In the genomic region with DNA sequence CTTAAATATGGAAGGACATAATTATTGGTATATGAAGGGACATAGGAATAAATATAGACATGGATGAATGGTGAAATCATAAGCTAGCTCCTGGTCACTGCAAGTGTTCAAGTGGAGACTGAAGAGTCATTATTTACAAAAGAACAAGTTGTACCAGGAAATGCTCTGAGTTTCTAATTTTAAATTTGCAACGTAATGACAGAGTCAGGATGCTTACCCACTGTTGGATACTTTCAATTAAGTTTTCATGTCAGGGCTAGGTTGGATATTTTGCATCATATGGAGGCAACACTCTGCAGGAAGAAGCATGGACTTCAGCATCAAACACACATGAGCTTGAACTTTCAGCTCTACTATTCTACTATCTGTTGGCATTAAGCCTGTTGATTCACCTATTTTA, we compare ENCODE assay signal across 14 cellular contexts.
DNase-seq lines count a peak whose midpoint lies in the region; ATAC-seq and TF ChIP-seq lines count a peak whose summit lies in the region.
"Had no signal": no experiment of that assay in that cellular context is flagged by ENCODE, and none has a peak within 500 bp of the region (broad histone marks: within the 10 kb centered on the region; RNA-seq: fewer than 3 reads in every experiment).

No MANE protein-coding gene starts in this region.

- H2AFZ ChIP-seq in neuronal stem cell (ENCODE audit: low read length), result no peak overlapping the region

- H3K4ac ChIP-seq in mesendoderm (ENCODE audit: low read depth, low read length) (no peak overlapping the region), neuronal stem cell (ENCODE audit: low read length) (no peak overlapping the region)

- H3K36me3 ChIP-seq in lower lobe of right lung (no peaks in the 10 kb centered on the region), mesendoderm (ENCODE audit: control insufficient read depth, insufficient read depth, low read length) (no peaks in the 10 kb centered on the region), neuronal stem cell (replicated peaks in 1 of 2; ENCODE audit: control insufficient read depth in 2 of 2, insufficient read depth in 2 of 2, low read length in 2 of 2) (no peaks in the 10 kb centered on the region)

- intact Hi-C loops in lower lobe of right lung (cut with DNase I), result no loop called here

- no peak overlapping the region for H3K14ac ChIP-seq in neuronal stem cell (ENCODE audit: low read length)

- H4K91ac ChIP-seq in neuronal stem cell (ENCODE audit: low read depth, low read length, poor library complexity), result no peak overlapping the region

- H3K27me3 ChIP-seq in lower lobe of right lung (ENCODE audit: low read depth) (no peaks in the 10 kb centered on the region), mesendoderm (ENCODE audit: insufficient read depth, low read length, poor library complexity) (no peaks in the 10 kb centered on the region), neuronal stem cell (ENCODE audit: control insufficient read depth in 3 of 3, insufficient read depth in 3 of 3, low read depth in 1 of 3, low read length in 3 of 3) (no peaks in the 10 kb centered on the region)
- H3K27me3 ChIP-seq: dorsolateral prefrontal cortex had no signal

- H3K18ac ChIP-seq in mesendoderm (ENCODE audit: low read length) (no peak overlapping the region), neuronal stem cell (ENCODE audit: low read length) (no peak overlapping the region)

- no CpG with 5 or more reads among the region's 1 CpG for WGBS in mesendoderm (ENCODE audit: extremely low coverage, insufficient coverage, low lambda C conversion rate)
- WGBS in neuronal stem cell (ENCODE audit: extremely low coverage in 2 of 2, insufficient read length in 2 of 2, insufficient replicate concordance in 1 of 2), 2 donors, result no CpG with 5 or more reads among the region's 1 CpG

- H3K79me2 ChIP-seq in mesendoderm (ENCODE audit: control insufficient read depth, insufficient read depth, low read length), result no peaks in the 10 kb centered on the region

- H3K9me3 ChIP-seq in lower lobe of right lung (no peaks in the 10 kb centered on the region), neuronal stem cell (replicated peaks in 1 of 2; ENCODE audit: control insufficient read depth in 2 of 2, insufficient read depth in 1 of 2, low read depth in 1 of 2, low read length in 2 of 2) (no peaks in the 10 kb centered on the region)

- H3K23ac ChIP-seq in mesendoderm (ENCODE audit: low read length), result no peak overlapping the region
- no peak overlapping the region for H3K23ac ChIP-seq in neuronal stem cell (ENCODE audit: low read depth, low read length, poor library complexity)

- H3K9ac ChIP-seq in mesendoderm (ENCODE audit: low read length) (no peak overlapping the region), neuronal stem cell (ENCODE audit: low read depth, low read length, poor library complexity) (no peak overlapping the region)

- no peak overlapping the region for H2BK12ac ChIP-seq in neuronal stem cell (ENCODE audit: low read length)

- H2BK120ac ChIP-seq in mesendoderm (ENCODE audit: low read depth, low read length) (no peak overlapping the region), neuronal stem cell (ENCODE audit: low read depth, low read length) (no peak overlapping the region)

- H2AK5ac ChIP-seq in mesendoderm (ENCODE audit: low read length) (no peak overlapping the region), neuronal stem cell (ENCODE audit: low read depth, low read length) (no peak overlapping the region)

- H2BK5ac ChIP-seq in mesendoderm (ENCODE audit: low read length) (no peak overlapping the region), neuronal stem cell (ENCODE audit: low read length) (no peak overlapping the region)

- H4K5ac ChIP-seq in mesendoderm (ENCODE audit: low read length), result no peak overlapping the region

- TF ChIP-seq CTCF in coronary artery (IDR thresholded peaks at IDR 0.05), result no peak
- TF ChIP-seq CTCF in lower lobe of right lung (IDR thresholded peaks at IDR 0.05), result no peak

- no peak overlapping the region for H3K56ac ChIP-seq in mesendoderm (ENCODE audit: low read length)

- H3K79me1 ChIP-seq in mesendoderm (ENCODE audit: low read length) (no peaks in the 10 kb centered on the region), neuronal stem cell (ENCODE audit: low read depth, low read length) (no peaks in the 10 kb centered on the region)

- H3K4me1 ChIP-seq in lower lobe of right lung, result no peaks in the 10 kb centered on the region
- no peaks in the 10 kb centered on the region for H3K4me1 ChIP-seq in mesendoderm (ENCODE audit: control insufficient read depth, low read depth, low read length)
- H3K4me1 ChIP-seq in neuronal stem cell (ENCODE audit: control insufficient read depth in 2 of 2, insufficient read depth in 1 of 2, low read depth in 1 of 2, low read length in 2 of 2), result peaks cover 2 to 5% of the 10 kb centered on the region in 2 donors

- H4K8ac ChIP-seq in mesendoderm (ENCODE audit: low read depth, low read length), result no peak overlapping the region
- H4K8ac ChIP-seq in neuronal stem cell (ENCODE audit: low read depth, low read length), result no peak overlapping the region

- ATAC-seq in lower lobe of right lung, result peak; percentile 82 to 88
- no peak for ATAC-seq in HG02981 (IDR thresholded peaks at IDR 0.05; ENCODE audit: unreplicated experiment)
- ATAC-seq: stimulated activated memory B cell treated with anti-CD40 and anti-IgM and Interleukin-4, amounts not matched to agents 10 μg/mL and 1 μg/mL and 100 μg/mL, for 72 hours had no signal

- no peak overlapping the region for H3K4me2 ChIP-seq in mesendoderm (ENCODE audit: low read length)
- H3K4me2 ChIP-seq in neuronal stem cell (ENCODE audit: insufficient read depth, low read length, poor library complexity, severe bottlenecking), result no peak overlapping the region

- H2BK15ac ChIP-seq in mesendoderm (replicated peaks; ENCODE audit: low read depth), result no peak overlapping the region
- no peak overlapping the region for H2BK15ac ChIP-seq in neuronal stem cell (ENCODE audit: low read length)

- peak; percentile 33 for DNase-seq in DMS153 (lab: John Stamatoyannopoulos, UW)
- peak; percentile 89 for DNase-seq in NCI-H510A treated with DMSO at 0.1 percent for 48 hours (lab: John Stamatoyannopoulos, UW)
- no peak for DNase-seq in coronary artery (ENCODE audit: low spot score)
- no peak for DNase-seq in lower lobe of right lung
- DNase-seq in mesendoderm, result no peak
- DNase-seq in neuronal stem cell (ENCODE audit: low spot score), result no peak
- no peak for DNase-seq in HK-2 (ENCODE audit: unreplicated experiment)
- DNase-seq: activated CD8-positive, alpha-beta memory T cell treated with anti-CD3 and anti-CD28 coated beads, Interleukin-2, amount 50 U/mL, for 4 hours; AML-193; dorsolateral prefrontal cortex; head of caudate nucleus had no signal

- H3K27ac ChIP-seq in coronary artery (peak overlapping the region; percentile 33 to 35), lower lobe of right lung (peak overlapping the region; percentile 8), mesendoderm (ENCODE audit: low read depth, low read length) (no peak overlapping the region), neuronal stem cell (replicated peaks; ENCODE audit: low read length) (no peak overlapping the region)
- H3K27ac ChIP-seq: HL-60 had no signal

- H3K4me3 ChIP-seq in coronary artery, result peak overlapping the region; percentile 17
- no peak overlapping the region for H3K4me3 ChIP-seq in lower lobe of right lung
- no peak overlapping the region for H3K4me3 ChIP-seq in mesendoderm (ENCODE audit: low read length)
- H3K4me3 ChIP-seq in neuronal stem cell (ENCODE audit: low read length in 2 of 2), result no peak overlapping the region
- H3K4me3 ChIP-seq: dorsolateral prefrontal cortex had no signal

Comparison
In these comparisons a context has a peak if more than half of its experiments do, and no peak if none do; other contexts are left out.
1. DNase-seq: peak in DMS153 (single experiment) and NCI-H510A treated with DMSO at 0.1 percent for 48 hours (single experiment); none in coronary artery (single experiment), lower lobe of right lung (single experiment), mesendoderm (single experiment), neuronal stem cell (single experiment) and HK-2 (single experiment).
2. H3K27ac ChIP-seq: peak in coronary artery (2 of 2) and lower lobe of right lung (single experiment); none in mesendoderm (single experiment) and neuronal stem cell (single experiment).